11 cellular contexts compared by ENCODE assay signal in genomic region chr22:19713650-19714319, GRCh38. TPM values are rescaled to one million over a fixed set of nuclear protein-coding genes. Genes with fewer than 3 reads are reported as not detected.
DNase-seq lines count a peak whose midpoint lies in the region; ATAC-seq and TF ChIP-seq lines count a peak whose summit lies in the region.
"Had no signal": no experiment of that assay in that cellular context is flagged by ENCODE, and none has a peak within 500 bp of the region (broad histone marks: within the 10 kb centered on the region; RNA-seq: fewer than 3 reads in every experiment).

No MANE protein-coding gene starts in this region.

- H3K27ac Mint-ChIP-seq in chondrocyte (ENCODE audit: unreplicated experiment), result no peak overlapping the region

- H3K9ac ChIP-seq in mucosa of rectum (ENCODE audit: low read depth in 1 of 2, low read length in 2 of 2), result no peak overlapping the region

- peaks cover 5% of the 10 kb centered on the region for H3K4me1 Mint-ChIP-seq in activated T-cell treated with anti-CD3 and anti-CD28 coated beads, Interleukin-2, amount 50 U/mL, for 4 hours (ENCODE audit: low read depth)
- H3K4me1 Mint-ChIP-seq in chondrocyte (ENCODE audit: low read depth), result peaks cover 32% of the 10 kb centered on the region

- H3K4me3 Mint-ChIP-seq in activated T-cell treated with anti-CD3 and anti-CD28 coated beads, Interleukin-2, amount 50 U/mL, for 4 hours, result peak overlapping the region; percentile 63
- H3K4me3 Mint-ChIP-seq in chondrocyte (ENCODE audit: unreplicated experiment), result peak overlapping the region; percentile 70

- no peak for TF ChIP-seq CTCF in chondrocyte (IDR thresholded peaks at IDR 0.05)

- H3K9me3 Mint-ChIP-seq in activated T-cell treated with anti-CD3 and anti-CD28 coated beads, Interleukin-2, amount 50 U/mL, for 4 hours, result no peaks in the 10 kb centered on the region
- no peaks in the 10 kb centered on the region for H3K9me3 Mint-ChIP-seq in chondrocyte (ENCODE audit: low read depth)

- H3K4me3 ChIP-seq in mucosa of rectum (ENCODE audit: low read length in 2 of 2), result peak overlapping the region; percentile 20 to 35
- peak overlapping the region; percentile 49 for H3K4me3 ChIP-seq in urinary bladder (ENCODE audit: low read depth, low read length)

- WGBS in urinary bladder, result 22% methylated on average over 40 of the region's 40 CpGs

- H3K27ac ChIP-seq in mucosa of rectum (ENCODE audit: low read depth in 2 of 2, low read length in 2 of 2) (no peak overlapping the region), urinary bladder (ENCODE audit: low read depth) (no peak overlapping the region)

- H3K27me3 Mint-ChIP-seq in activated T-cell treated with anti-CD3 and anti-CD28 coated beads, Interleukin-2, amount 50 U/mL, for 4 hours (ENCODE audit: low read depth), result peaks cover 22% of the 10 kb centered on the region
- H3K27me3 Mint-ChIP-seq in chondrocyte (ENCODE audit: low read depth), result no peaks in the 10 kb centered on the region

- no peak for ATAC-seq in activated T-cell treated with anti-CD3 and anti-CD28 coated beads, Interleukin-2, amount 50 U/mL, for 4 hours
- no peak for ATAC-seq in HG02642 (IDR thresholded peaks at IDR 0.05; ENCODE audit: poor library complexity, unreplicated experiment)
- ATAC-seq in GM19467 (IDR thresholded peaks at IDR 0.05; ENCODE audit: unreplicated experiment), result no peak

- H3K4me1 ChIP-seq in mucosa of rectum (ENCODE audit: control insufficient read depth in 2 of 2, insufficient read depth in 2 of 2, low read length in 2 of 2) (peaks cover 8 to 11% of the 10 kb centered on the region in 2 donors), urinary bladder (ENCODE audit: insufficient read depth) (no peaks in the 10 kb centered on the region)

- DNase-seq in activated T-cell treated with anti-CD3 and anti-CD28 coated beads, Interleukin-2, amount 50 U/mL, for 4 hours, result no peak
- no peak for DNase-seq in activated T-cell treated with anti-CD3 and anti-CD28 coated beads, Interleukin-2, amount 50 U/mL, for 1 hour
- DNase-seq in chondrocyte (ENCODE audit: low spot score) (no peak), T-helper 9 cell (no peak)
- DNase-seq: DND-41 had no signal

- no peaks in the 10 kb centered on the region for H3K9me3 ChIP-seq in mucosa of rectum (ENCODE audit: control insufficient read depth in 2 of 2, low read length in 2 of 2)
- H3K9me3 ChIP-seq: adrenal gland had no signal

- no peaks in the 10 kb centered on the region for H3K36me3 ChIP-seq in mucosa of rectum (ENCODE audit: control insufficient read depth in 2 of 2, insufficient read depth in 2 of 2, low read length in 2 of 2)
- no peaks in the 10 kb centered on the region for H3K36me3 ChIP-seq in urinary bladder (ENCODE audit: insufficient read depth)
- H3K36me3 ChIP-seq: adrenal gland had no signal

- H3K27me3 ChIP-seq in mucosa of rectum (ENCODE audit: control insufficient read depth in 2 of 2, insufficient read depth in 2 of 2, low read length in 2 of 2), result peaks cover 10 to 28% of the 10 kb centered on the region in 2 donors
- H3K27me3 ChIP-seq: adrenal gland had no signal

- H3K36me3 Mint-ChIP-seq in activated T-cell treated with anti-CD3 and anti-CD28 coated beads, Interleukin-2, amount 50 U/mL, for 4 hours (ENCODE audit: insufficient read depth), result no peaks in the 10 kb centered on the region
- H3K36me3 Mint-ChIP-seq in chondrocyte (ENCODE audit: low read depth), result no peaks in the 10 kb centered on the region

RNA-seq across cellular contexts. Expression of gene SEPTIN5, which starts 0.5 kb away (rescaled TPM):
- 1 to 10 TPM in 2 of 3 donors, under 1 TPM in 1; 0.38 to 1.3 (median 1.1) TPM for total RNA-seq in activated T-cell treated with anti-CD3 and anti-CD28 coated beads, Interleukin-2, amount 50 U/mL, for 4 hours
- total RNA-seq in chondrocyte, result 113 to 214 TPM (median 197 TPM) in 3 replicates
- 25.6 TPM for total RNA-seq in urinary bladder
- 20.9 TPM for polyA plus RNA-seq in urinary bladder

RNA-seq across cellular contexts. Expression of gene GP1BB, which starts 9.6 kb away (rescaled TPM):
- total RNA-seq in activated T-cell treated with anti-CD3 and anti-CD28 coated beads, Interleukin-2, amount 50 U/mL, for 4 hours, result under 1 TPM in 2 of 3 donors, not detected in 1; 0.25 to 0.37 TPM
- 36.4 to 63.4 TPM (median 56.0 TPM) in 3 replicates for total RNA-seq in chondrocyte
- total RNA-seq in urinary bladder, result 1.6 TPM
- 2.2 TPM for polyA plus RNA-seq in urinary bladder
- total RNA-seq: HT1080 had no signal

RNA-seq across cellular contexts. Expression of gene TBX1, which starts 46.8 kb away (rescaled TPM):
- not detected for total RNA-seq in activated T-cell treated with anti-CD3 and anti-CD28 coated beads, Interleukin-2, amount 50 U/mL, for 4 hours
- total RNA-seq in chondrocyte, result 0.28 to 20.8 TPM in 2 of 3 replicates, not detected in the other
- total RNA-seq in urinary bladder, result 1.2 TPM
- 1.4 TPM for polyA plus RNA-seq in urinary bladder

Comparison
In these comparisons a context has a peak if more than half of its experiments do, and no peak if none do; other contexts are left out.
1. RNA of gene SEPTIN5, which starts 0.5 kb away (total RNA-seq): 113 to 214 TPM in chondrocyte and 25.6 TPM in urinary bladder (single experiment); 0.38 to 1.3 TPM in activated T-cell treated with anti-CD3 and anti-CD28 coated beads, Interleukin-2, amount 50 U/mL, for 4 hours; every median in the first group is over 10 times any median in the second.
2. RNA of gene GP1BB, which starts 9.6 kb away (total RNA-seq): 36.4 to 63.4 TPM in chondrocyte; 1.6 TPM in urinary bladder (single experiment) and 0.25 to 0.37 TPM in activated T-cell treated with anti-CD3 and anti-CD28 coated beads, Interleukin-2, amount 50 U/mL, for 4 hours; every median in the first group is over 10 times any median in the second.